In the genomic region with DNA sequence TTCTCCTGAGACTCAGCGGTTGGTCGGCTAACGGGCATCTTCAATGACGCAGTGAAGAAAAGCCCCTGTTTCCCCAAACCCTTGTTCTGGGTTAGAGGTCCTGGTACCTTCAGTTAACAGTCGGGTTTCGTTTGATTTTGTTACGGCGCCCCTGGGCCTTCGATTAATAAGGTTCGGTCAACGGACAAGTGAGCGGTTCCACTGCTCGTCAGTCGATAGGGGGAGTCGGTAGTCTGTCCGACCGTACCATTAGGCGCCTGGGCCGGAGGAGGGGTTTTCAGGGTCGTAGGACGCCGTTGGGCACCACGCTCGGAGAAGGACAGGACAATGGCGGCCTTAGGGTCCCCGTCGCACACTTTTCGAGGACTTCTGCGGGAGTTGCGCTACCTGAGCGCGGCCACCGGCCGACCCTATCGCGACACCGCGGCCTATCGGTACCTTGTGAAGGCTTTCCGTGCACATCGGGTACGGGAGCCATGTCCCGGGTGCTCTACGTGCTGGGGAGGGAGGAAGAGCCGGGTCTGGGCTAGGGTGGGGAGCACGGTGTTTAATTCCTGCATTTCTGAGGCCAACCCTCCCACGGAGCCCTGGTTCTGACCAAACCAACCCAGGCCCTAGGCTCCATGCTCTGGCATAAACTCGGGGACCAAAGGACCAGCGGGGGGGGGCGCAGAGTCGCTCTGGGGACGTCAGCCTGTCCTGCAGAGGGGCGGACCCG, we compare ENCODE assay signal across 8 cellular contexts. TPM values are rescaled to one million over a fixed set of nuclear protein-coding genes. Genes with fewer than 3 reads are reported as not detected.
DNase-seq lines count a peak whose midpoint lies in the region; ATAC-seq and TF ChIP-seq lines count a peak whose summit lies in the region.

A gene with protein sequence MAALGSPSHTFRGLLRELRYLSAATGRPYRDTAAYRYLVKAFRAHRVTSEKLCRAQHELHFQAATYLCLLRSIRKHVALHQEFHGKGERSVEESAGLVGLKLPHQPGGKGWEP (plus strand): TSS at position 280 of the 718 bp plus-strand sequence. CDS start 48 bp downstream, at position 328.

- peak within 1 kb of the TSS; percentile 95 for H3K4me3 ChIP-seq in SU-DHL-6 (ENCODE audit: insufficient read depth, low read length, poor library complexity, severe bottlenecking)
- H3K4me3 ChIP-seq in adipocyte (ENCODE audit: low read length): peak within 1 kb of the TSS; percentile 99
- H3K4me3 ChIP-seq in heart left ventricle: peak within 1 kb of the TSS; percentile 63 to 88 (median 84)

- H3K27ac Mint-ChIP-seq in type B pancreatic cell: peak within 1 kb of the TSS; percentile 100

- H3K4me1 ChIP-seq in adipocyte (ENCODE audit: control insufficient read depth, insufficient read depth, low read length) (peaks cover 10% of the 10 kb centered on the region), heart left ventricle (peaks cover 0 to 25% (median 10%) of the 10 kb centered on the region in 12 donors)

- peak; percentile 22; the same call in 1 of the 2 replicates for TF ChIP-seq CTCF in GM12874 (IDR thresholded peaks at IDR 0.05; ENCODE audit: insufficient read depth, low read depth, low read length)
- no peak for TF ChIP-seq CTCF in SU-DHL-6 (IDR thresholded peaks at IDR 0.05; ENCODE audit: insufficient read depth, low read length, poor library complexity, severe bottlenecking)
- TF ChIP-seq CTCF in heart left ventricle (IDR thresholded peaks at IDR 0.05): peak in 10 of 12 donors; percentile 15 to 66 (median 46)
- TF ChIP-seq CTCF in type B pancreatic cell (conservative IDR thresholded peaks at IDR 0.05): no peak

- peak within 1 kb of the TSS; percentile 85 for H3K4me2 ChIP-seq in SU-DHL-6 (ENCODE audit: low read depth, low read length, poor library complexity, severe bottlenecking)

- intact Hi-C loops in heart left ventricle (cut with DNase I) (loop anchor here in 6 of 10 donors (1.0 to 2.0 kb wide), 3 partner anchors 18 to 110 kb away; a partner anchor contains a TSS), posterior cingulate gyrus (cut with DNase I) (loop anchor here (1.0 kb wide), 1 partner anchor 18 kb away; a partner anchor contains a TSS)

- DNase-seq in NCI-H1105 treated with DMSO at 0.1 percent for 48 hours (lab: John Stamatoyannopoulos, UW): peak; percentile 86
- DNase-seq in adipocyte (ENCODE audit: low read depth): peak; percentile 96
- peak; percentile 94 to 97 (median 96) for DNase-seq in heart left ventricle
- DNase-seq in posterior cingulate gyrus: peak; percentile 93 to 99 (median 96)
- peak; percentile 88 for DNase-seq in type B pancreatic cell (ENCODE audit: extremely low spot score, unreplicated experiment)

- H3K27ac ChIP-seq in SU-DHL-6 (ENCODE audit: low read depth, low read length) (peak within 1 kb of the TSS; percentile 95), heart left ventricle (peak within 1 kb of the TSS; percentile 96 to 100 (median 99))

- H3K27me3 Mint-ChIP-seq in type B pancreatic cell: peaks cover 9% of the 10 kb centered on the region

- no peaks in the 10 kb centered on the region for H3K9me3 Mint-ChIP-seq in type B pancreatic cell

- peak within 1 kb of the TSS; percentile 96 for H3K4me3 Mint-ChIP-seq in type B pancreatic cell

- 0% methylated on average over 17 to 54 of the region's 54 CpGs for WGBS in heart left ventricle, 4 donors

- H3K9me3 ChIP-seq in SU-DHL-6 (ENCODE audit: insufficient read depth, low read length) (no peaks in the 10 kb centered on the region), adipocyte (ENCODE audit: control insufficient read depth, low read length) (peaks cover 2% of the 10 kb centered on the region), heart left ventricle (peaks cover 0 to 9% (median 0%) of the 10 kb centered on the region in 12 donors)

- H3F3A ChIP-seq in SU-DHL-6 (ENCODE audit: insufficient read depth): peaks cover 41% of the 10 kb centered on the region

- peaks cover 20% of the 10 kb centered on the region for H3K36me3 Mint-ChIP-seq in type B pancreatic cell

- peaks cover 10% of the 10 kb centered on the region for H3K4me1 Mint-ChIP-seq in type B pancreatic cell (ENCODE audit: unreplicated experiment)

- H3K27me3 ChIP-seq in SU-DHL-6 (ENCODE audit: low read length) (no peaks in the 10 kb centered on the region), adipocyte (replicated peaks; ENCODE audit: control insufficient read depth, insufficient read depth, low read length) (no peaks in the 10 kb centered on the region), heart left ventricle (no peaks in the 10 kb centered on the region)

- TF ChIP-seq POLR2A in heart left ventricle (IDR thresholded peaks at IDR 0.05): no peak

- peak within 1 kb of the TSS; percentile 88 for H3K9ac ChIP-seq in SU-DHL-6 (ENCODE audit: low read length)
- peak within 1 kb of the TSS; percentile 100 for H3K9ac ChIP-seq in adipocyte (ENCODE audit: low read length)

- H4K20me1 ChIP-seq in SU-DHL-6 (ENCODE audit: low read depth, low read length): no peaks in the 10 kb centered on the region

- ATAC-seq in HG02678 (IDR thresholded peaks at IDR 0.05; ENCODE audit: unreplicated experiment) (peak; percentile 48), heart left ventricle (peak; percentile 82 to 89 (median 86))

- H2AFZ ChIP-seq in SU-DHL-6 (ENCODE audit: low read depth, low read length, severe bottlenecking): peak within 1 kb of the TSS; percentile 93

- H3K36me3 ChIP-seq in SU-DHL-6 (ENCODE audit: low read length) (no peaks in the 10 kb centered on the region), adipocyte (ENCODE audit: control insufficient read depth, insufficient read depth, low read length, severe bottlenecking) (peaks cover 10% of the 10 kb centered on the region), heart left ventricle (peaks cover 0 to 13% (median 9%) of the 10 kb centered on the region in 9 donors)

- peaks cover 17% of the 10 kb centered on the region for H3K79me2 ChIP-seq in SU-DHL-6 (ENCODE audit: insufficient read depth, low read length)

- H3K9me2 ChIP-seq in SU-DHL-6 (replicated peaks; ENCODE audit: insufficient read depth, low read length): no peaks in the 10 kb centered on the region

RNA-seq across cellular contexts. Expression of the gene that starts here (rescaled TPM):
- total RNA-seq in heart left ventricle: 10 to 100 TPM; 19.0 to 60.0 (median 33.8) TPM
- 10 to 100 TPM; 21.8 to 95.7 TPM for polyA plus RNA-seq in heart left ventricle
- total RNA-seq in type B pancreatic cell (ENCODE audit: low replicate concordance): 13.9 and 15.2 TPM in 2 replicates

Comparison
In these comparisons a context has a peak if more than half of its experiments do, and no peak if none do; other contexts are left out.
1. Peak in every context shown above with its lines: DNase-seq, ATAC-seq, H3K4me3 ChIP-seq and H3K27ac ChIP-seq.
2. CTCF ChIP-seq: peak in GM12874 (single experiment) and heart left ventricle (10 of 12); none in SU-DHL-6 (single experiment) and type B pancreatic cell (single experiment).